ENCODE assay signal across 1 cellular context in the genomic region with DNA sequence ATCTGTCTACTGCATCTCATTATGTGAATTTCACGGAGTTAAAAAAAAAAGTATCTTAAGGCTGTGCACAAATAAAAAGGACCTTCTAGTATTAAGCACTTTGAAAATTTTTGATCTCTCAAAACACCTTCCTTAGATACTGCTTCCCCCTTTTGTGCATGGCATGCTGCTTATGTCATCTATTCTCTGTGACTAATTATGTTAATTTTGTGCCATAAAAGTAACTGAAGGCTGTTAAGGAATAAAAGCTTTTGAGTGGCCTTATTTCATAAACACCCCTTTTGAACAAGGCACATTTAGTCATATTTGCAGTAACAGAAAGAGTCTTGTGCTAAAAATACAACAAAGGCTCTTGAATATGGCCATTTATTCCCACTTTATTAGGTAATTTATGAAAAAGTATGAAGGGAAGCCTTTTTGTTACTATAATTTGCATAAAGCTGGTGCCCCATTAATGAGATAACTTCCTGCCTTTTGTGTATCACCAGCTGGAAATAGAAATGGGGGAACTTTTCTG.
TF ChIP-seq lines count a peak whose summit lies in the region.

No MANE protein-coding gene starts in this region.

TF ChIP-seq in GM23338, 12 proteins besides CTCF, POLR2A, EP300 and RAD21 (continued from another document):
- TF ChIP-seq, protein P1, sequence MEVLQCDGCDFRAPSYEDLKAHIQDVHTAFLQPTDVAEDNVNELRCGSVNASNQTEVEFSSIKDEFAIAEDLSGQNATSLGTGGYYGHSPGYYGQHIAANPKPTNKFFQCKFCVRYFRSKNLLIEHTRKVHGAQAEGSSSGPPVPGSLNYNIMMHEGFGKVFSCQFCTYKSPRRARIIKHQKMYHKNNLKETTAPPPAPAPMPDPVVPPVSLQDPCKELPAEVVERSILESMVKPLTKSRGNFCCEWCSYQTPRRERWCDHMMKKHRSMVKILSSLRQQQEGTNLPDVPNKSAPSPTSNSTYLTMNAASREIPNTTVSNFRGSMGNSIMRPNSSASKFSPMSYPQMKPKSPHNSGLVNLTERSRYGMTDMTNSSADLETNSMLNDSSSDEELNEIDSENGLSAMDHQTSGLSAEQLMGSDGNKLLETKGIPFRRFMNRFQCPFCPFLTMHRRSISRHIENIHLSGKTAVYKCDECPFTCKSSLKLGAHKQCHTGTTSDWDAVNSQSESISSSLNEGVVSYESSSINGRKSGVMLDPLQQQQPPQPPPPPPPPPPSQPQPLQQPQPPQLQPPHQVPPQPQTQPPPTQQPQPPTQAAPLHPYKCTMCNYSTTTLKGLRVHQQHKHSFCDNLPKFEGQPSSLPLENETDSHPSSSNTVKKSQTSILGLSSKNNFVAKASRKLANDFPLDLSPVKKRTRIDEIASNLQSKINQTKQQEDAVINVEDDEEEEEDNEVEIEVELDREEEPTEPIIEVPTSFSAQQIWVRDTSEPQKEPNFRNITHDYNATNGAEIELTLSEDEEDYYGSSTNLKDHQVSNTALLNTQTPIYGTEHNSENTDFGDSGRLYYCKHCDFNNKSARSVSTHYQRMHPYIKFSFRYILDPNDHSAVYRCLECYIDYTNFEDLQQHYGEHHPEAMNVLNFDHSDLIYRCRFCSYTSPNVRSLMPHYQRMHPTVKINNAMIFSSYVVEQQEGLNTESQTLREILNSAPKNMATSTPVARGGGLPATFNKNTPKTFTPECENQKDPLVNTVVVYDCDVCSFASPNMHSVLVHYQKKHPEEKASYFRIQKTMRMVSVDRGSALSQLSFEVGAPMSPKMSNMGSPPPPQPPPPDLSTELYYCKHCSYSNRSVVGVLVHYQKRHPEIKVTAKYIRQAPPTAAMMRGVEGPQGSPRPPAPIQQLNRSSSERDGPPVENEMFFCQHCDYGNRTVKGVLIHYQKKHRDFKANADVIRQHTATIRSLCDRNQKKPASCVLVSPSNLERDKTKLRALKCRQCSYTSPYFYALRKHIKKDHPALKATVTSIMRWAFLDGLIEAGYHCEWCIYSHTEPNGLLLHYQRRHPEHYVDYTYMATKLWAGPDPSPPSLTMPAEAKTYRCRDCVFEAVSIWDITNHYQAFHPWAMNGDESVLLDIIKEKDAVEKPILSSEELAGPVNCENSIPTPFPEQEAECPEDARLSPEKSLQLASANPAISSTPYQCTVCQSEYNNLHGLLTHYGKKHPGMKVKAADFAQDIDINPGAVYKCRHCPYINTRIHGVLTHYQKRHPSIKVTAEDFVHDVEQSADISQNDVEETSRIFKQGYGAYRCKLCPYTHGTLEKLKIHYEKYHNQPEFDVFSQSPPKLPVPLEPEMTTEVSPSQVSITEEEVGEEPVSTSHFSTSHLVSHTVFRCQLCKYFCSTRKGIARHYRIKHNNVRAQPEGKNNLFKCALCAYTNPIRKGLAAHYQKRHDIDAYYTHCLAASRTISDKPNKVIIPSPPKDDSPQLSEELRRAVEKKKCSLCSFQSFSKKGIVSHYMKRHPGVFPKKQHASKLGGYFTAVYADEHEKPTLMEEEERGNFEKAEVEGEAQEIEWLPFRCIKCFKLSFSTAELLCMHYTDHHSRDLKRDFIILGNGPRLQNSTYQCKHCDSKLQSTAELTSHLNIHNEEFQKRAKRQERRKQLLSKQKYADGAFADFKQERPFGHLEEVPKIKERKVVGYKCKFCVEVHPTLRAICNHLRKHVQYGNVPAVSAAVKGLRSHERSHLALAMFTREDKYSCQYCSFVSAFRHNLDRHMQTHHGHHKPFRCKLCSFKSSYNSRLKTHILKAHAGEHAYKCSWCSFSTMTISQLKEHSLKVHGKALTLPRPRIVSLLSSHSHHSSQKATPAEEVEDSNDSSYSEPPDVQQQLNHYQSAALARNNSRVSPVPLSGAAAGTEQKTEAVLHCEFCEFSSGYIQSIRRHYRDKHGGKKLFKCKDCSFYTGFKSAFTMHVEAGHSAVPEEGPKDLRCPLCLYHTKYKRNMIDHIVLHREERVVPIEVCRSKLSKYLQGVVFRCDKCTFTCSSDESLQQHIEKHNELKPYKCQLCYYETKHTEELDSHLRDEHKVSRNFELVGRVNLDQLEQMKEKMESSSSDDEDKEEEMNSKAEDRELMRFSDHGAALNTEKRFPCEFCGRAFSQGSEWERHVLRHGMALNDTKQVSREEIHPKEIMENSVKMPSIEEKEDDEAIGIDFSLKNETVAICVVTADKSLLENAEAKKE (CRISPR knock-in tag; IDR thresholded peaks at IDR 0.05), result no peak
- no peak for TF ChIP-seq CREB1 (CRISPR knock-in tag; IDR thresholded peaks at IDR 0.05; ENCODE audit: low read depth)
- TF ChIP-seq NANOG (IDR thresholded peaks at IDR 0.05; ENCODE audit: borderline replicate concordance), result no peak; the same call in 1 of the 2 replicates
- TF ChIP-seq ZNF331 (CRISPR knock-in tag; IDR thresholded peaks at IDR 0.05; ENCODE audit: low read depth), result no peak
- TF ChIP-seq STAT1 (IDR thresholded peaks at IDR 0.05; ENCODE audit: unreplicated experiment), result no peak
- no peak for TF ChIP-seq POLR2AphosphoS5 (IDR thresholded peaks at IDR 0.05; ENCODE audit: low read depth)
- TF ChIP-seq, protein P2, sequence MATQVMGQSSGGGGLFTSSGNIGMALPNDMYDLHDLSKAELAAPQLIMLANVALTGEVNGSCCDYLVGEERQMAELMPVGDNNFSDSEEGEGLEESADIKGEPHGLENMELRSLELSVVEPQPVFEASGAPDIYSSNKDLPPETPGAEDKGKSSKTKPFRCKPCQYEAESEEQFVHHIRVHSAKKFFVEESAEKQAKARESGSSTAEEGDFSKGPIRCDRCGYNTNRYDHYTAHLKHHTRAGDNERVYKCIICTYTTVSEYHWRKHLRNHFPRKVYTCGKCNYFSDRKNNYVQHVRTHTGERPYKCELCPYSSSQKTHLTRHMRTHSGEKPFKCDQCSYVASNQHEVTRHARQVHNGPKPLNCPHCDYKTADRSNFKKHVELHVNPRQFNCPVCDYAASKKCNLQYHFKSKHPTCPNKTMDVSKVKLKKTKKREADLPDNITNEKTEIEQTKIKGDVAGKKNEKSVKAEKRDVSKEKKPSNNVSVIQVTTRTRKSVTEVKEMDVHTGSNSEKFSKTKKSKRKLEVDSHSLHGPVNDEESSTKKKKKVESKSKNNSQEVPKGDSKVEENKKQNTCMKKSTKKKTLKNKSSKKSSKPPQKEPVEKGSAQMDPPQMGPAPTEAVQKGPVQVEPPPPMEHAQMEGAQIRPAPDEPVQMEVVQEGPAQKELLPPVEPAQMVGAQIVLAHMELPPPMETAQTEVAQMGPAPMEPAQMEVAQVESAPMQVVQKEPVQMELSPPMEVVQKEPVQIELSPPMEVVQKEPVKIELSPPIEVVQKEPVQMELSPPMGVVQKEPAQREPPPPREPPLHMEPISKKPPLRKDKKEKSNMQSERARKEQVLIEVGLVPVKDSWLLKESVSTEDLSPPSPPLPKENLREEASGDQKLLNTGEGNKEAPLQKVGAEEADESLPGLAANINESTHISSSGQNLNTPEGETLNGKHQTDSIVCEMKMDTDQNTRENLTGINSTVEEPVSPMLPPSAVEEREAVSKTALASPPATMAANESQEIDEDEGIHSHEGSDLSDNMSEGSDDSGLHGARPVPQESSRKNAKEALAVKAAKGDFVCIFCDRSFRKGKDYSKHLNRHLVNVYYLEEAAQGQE (IDR thresholded peaks at IDR 0.05; ENCODE audit: unreplicated experiment), result no peak
- no peak for TF ChIP-seq EZH2phosphoT487 (IDR thresholded peaks at IDR 0.05; ENCODE audit: unreplicated experiment)
- no peak for TF ChIP-seq ZNF114 (CRISPR knock-in tag; IDR thresholded peaks at IDR 0.05)
